1 cellular context compared by ENCODE assay signal in the genomic region with DNA sequence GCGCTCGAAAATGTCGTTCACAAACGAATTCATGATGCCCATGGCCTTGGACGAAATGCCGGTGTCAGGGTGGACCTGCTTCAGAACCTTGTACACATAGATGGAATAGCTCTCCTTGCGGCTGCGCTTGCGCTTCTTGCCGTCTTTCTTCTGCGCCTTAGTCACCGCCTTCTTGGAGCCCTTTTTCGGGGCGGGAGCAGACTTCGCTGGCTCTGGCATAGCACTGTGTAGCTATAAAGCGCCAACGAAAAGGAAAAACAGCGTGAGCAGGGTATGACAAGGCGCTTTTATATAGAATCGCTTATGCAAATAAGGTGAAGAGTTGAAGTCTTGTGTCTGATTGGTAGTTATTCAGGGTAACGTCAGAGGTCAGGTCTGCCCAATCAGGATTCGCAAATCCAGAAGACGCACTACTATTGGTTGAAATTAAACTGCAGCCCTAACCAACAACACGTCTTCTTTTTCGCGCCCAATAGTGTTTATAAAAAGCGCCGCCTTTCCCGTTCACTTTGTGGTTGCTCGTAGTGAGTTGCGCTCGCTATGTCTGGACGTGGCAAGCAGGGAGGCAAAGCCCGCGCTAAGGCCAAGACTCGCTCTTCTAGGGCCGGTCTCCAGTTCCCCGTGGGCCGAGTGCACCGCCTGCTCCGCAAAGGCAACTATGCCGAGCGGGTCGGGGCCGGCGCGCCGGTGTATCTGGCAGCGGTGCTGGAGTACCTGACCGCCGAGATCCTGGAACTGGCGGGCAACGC.
TF ChIP-seq lines count a peak whose summit lies in the region.

No MANE protein-coding gene starts in this region.

TF ChIP-seq in HepG2, 621 proteins besides CTCF, POLR2A, EP300 and RAD21 (continued from another document and continues in another):
- TF ChIP-seq, protein P1, sequence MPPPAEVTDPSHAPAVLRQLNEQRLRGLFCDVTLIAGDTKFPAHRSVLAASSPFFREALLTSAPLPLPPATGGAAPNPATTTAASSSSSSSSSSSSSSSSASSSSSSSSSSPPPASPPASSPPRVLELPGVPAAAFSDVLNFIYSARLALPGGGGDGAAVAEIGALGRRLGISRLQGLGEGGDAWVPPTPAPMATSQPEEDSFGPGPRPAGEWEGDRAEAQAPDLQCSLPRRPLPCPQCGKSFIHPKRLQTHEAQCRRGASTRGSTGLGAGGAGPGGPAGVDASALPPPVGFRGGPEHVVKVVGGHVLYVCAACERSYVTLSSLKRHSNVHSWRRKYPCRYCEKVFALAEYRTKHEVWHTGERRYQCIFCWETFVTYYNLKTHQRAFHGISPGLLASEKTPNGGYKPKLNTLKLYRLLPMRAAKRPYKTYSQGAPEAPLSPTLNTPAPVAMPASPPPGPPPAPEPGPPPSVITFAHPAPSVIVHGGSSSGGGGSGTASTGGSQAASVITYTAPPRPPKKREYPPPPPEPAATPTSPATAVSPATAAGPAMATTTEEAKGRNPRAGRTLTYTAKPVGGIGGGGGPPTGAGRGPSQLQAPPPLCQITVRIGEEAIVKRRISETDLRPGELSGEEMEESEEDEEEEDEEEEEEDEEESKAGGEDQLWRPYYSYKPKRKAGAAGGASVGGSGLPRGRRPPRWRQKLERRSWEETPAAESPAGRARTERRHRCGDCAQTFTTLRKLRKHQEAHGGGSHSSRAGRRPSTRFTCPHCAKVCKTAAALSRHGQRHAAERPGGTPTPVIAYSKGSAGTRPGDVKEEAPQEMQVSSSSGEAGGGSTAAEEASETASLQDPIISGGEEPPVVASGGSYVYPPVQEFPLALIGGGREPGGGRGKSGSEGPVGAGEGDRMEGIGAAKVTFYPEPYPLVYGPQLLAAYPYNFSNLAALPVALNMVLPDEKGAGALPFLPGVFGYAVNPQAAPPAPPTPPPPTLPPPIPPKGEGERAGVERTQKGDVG (CRISPR knock-in tag; IDR thresholded peaks at IDR 0.05; ENCODE audit: borderline replicate concordance) = no peak
- TF ChIP-seq, protein P2, sequence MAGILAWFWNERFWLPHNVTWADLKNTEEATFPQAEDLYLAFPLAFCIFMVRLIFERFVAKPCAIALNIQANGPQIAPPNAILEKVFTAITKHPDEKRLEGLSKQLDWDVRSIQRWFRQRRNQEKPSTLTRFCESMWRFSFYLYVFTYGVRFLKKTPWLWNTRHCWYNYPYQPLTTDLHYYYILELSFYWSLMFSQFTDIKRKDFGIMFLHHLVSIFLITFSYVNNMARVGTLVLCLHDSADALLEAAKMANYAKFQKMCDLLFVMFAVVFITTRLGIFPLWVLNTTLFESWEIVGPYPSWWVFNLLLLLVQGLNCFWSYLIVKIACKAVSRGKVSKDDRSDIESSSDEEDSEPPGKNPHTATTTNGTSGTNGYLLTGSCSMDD (CRISPR knock-in tag; IDR thresholded peaks at IDR 0.05) = no peak
- TF ChIP-seq SNAPC2 (CRISPR knock-in tag; IDR thresholded peaks at IDR 0.05) = peak; percentile 48; the same call in 1 of the 2 replicates
- TF ChIP-seq ZNF841 (CRISPR knock-in tag; IDR thresholded peaks at IDR 0.05; ENCODE audit: borderline replicate concordance) = no peak
- TF ChIP-seq, protein P3, sequence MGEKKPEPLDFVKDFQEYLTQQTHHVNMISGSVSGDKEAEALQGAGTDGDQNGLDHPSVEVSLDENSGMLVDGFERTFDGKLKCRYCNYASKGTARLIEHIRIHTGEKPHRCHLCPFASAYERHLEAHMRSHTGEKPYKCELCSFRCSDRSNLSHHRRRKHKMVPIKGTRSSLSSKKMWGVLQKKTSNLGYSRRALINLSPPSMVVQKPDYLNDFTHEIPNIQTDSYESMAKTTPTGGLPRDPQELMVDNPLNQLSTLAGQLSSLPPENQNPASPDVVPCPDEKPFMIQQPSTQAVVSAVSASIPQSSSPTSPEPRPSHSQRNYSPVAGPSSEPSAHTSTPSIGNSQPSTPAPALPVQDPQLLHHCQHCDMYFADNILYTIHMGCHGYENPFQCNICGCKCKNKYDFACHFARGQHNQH (CRISPR knock-in tag; IDR thresholded peaks at IDR 0.05) = 0 out of 2 replicates have a peak, but pooled peaks have one; percentile 16
- no peak for TF ChIP-seq CAMTA2 (CRISPR knock-in tag; IDR thresholded peaks at IDR 0.05; ENCODE audit: borderline replicate concordance)
- TF ChIP-seq NFRKB (IDR thresholded peaks at IDR 0.05) = no peak
- peak; percentile 70 for TF ChIP-seq U2AF1 (optimal IDR thresholded peaks at IDR 0.05; ENCODE audit: low read depth, low read length)
- TF ChIP-seq, protein P4, sequence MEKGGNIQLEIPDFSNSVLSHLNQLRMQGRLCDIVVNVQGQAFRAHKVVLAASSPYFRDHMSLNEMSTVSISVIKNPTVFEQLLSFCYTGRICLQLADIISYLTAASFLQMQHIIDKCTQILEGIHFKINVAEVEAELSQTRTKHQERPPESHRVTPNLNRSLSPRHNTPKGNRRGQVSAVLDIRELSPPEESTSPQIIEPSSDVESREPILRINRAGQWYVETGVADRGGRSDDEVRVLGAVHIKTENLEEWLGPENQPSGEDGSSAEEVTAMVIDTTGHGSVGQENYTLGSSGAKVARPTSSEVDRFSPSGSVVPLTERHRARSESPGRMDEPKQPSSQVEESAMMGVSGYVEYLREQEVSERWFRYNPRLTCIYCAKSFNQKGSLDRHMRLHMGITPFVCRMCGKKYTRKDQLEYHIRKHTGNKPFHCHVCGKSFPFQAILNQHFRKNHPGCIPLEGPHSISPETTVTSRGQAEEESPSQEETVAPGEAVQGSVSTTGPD (CRISPR knock-in tag; IDR thresholded peaks at IDR 0.05) = no peak
- TF ChIP-seq TAF15 (IDR thresholded peaks at IDR 0.05; ENCODE audit: low read depth, low read length, poor library complexity, severe bottlenecking) = peak; percentile 80
- TF ChIP-seq, protein P5, sequence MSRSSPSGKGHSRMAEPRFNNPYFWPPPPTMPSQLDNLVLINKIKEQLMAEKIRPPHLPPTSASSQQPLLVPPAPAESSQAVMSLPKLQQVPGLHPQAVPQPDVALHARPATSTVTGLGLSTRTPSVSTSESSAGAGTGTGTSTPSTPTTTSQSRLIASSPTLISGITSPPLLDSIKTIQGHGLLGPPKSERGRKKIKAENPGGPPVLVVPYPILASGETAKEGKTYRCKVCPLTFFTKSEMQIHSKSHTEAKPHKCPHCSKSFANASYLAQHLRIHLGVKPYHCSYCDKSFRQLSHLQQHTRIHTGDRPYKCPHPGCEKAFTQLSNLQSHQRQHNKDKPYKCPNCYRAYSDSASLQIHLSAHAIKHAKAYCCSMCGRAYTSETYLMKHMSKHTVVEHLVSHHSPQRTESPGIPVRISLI (CRISPR knock-in tag; IDR thresholded peaks at IDR 0.05; ENCODE audit: borderline replicate concordance) = no peak
- TF ChIP-seq ZBTB38 (CRISPR knock-in tag; IDR thresholded peaks at IDR 0.05) = no peak; the same call in 1 of the 2 replicates
- no peak for TF ChIP-seq HOXA9 (CRISPR knock-in tag; IDR thresholded peaks at IDR 0.05; ENCODE audit: borderline replicate concordance)
- no peak for TF ChIP-seq MATR3 (CRISPR knock-in tag; IDR thresholded peaks at IDR 0.05)
- TF ChIP-seq SRSF9 (IDR thresholded peaks at IDR 0.05; ENCODE audit: borderline replicate concordance, insufficient read depth, low read depth, low read length, poor library complexity, severe bottlenecking) = no peak
- TF ChIP-seq ZNF569 (CRISPR knock-in tag; IDR thresholded peaks at IDR 0.05; ENCODE audit: borderline replicate concordance) = no peak
- no peak for TF ChIP-seq ZNF619 (CRISPR knock-in tag; IDR thresholded peaks at IDR 0.05)
- TF ChIP-seq ZFP62 (CRISPR knock-in tag; IDR thresholded peaks at IDR 0.05) = no peak
- no peak for TF ChIP-seq GABPA (IDR thresholded peaks at IDR 0.05; ENCODE audit: low read depth, low read length)
- TF ChIP-seq GABPA (CRISPR knock-in tag; IDR thresholded peaks at IDR 0.05; ENCODE audit: low read depth) = no peak
- TF ChIP-seq, protein P6, sequence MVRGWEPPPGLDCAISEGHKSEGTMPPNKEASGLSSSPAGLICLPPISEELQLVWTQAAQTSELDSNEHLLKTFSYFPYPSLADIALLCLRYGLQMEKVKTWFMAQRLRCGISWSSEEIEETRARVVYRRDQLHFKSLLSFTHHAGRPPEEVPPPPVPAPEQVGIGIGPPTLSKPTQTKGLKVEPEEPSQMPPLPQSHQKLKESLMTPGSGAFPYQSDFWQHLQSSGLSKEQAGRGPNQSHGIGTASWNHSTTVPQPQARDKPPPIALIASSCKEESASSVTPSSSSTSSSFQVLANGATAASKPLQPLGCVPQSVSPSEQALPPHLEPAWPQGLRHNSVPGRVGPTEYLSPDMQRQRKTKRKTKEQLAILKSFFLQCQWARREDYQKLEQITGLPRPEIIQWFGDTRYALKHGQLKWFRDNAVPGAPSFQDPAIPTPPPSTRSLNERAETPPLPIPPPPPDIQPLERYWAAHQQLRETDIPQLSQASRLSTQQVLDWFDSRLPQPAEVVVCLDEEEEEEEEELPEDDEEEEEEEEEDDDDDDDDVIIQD (CRISPR knock-in tag; IDR thresholded peaks at IDR 0.05; ENCODE audit: low read depth) = no peak
- no peak for TF ChIP-seq NFE2L1 (CRISPR knock-in tag; IDR thresholded peaks at IDR 0.05; ENCODE audit: borderline replicate concordance)
- TF ChIP-seq, protein P7, sequence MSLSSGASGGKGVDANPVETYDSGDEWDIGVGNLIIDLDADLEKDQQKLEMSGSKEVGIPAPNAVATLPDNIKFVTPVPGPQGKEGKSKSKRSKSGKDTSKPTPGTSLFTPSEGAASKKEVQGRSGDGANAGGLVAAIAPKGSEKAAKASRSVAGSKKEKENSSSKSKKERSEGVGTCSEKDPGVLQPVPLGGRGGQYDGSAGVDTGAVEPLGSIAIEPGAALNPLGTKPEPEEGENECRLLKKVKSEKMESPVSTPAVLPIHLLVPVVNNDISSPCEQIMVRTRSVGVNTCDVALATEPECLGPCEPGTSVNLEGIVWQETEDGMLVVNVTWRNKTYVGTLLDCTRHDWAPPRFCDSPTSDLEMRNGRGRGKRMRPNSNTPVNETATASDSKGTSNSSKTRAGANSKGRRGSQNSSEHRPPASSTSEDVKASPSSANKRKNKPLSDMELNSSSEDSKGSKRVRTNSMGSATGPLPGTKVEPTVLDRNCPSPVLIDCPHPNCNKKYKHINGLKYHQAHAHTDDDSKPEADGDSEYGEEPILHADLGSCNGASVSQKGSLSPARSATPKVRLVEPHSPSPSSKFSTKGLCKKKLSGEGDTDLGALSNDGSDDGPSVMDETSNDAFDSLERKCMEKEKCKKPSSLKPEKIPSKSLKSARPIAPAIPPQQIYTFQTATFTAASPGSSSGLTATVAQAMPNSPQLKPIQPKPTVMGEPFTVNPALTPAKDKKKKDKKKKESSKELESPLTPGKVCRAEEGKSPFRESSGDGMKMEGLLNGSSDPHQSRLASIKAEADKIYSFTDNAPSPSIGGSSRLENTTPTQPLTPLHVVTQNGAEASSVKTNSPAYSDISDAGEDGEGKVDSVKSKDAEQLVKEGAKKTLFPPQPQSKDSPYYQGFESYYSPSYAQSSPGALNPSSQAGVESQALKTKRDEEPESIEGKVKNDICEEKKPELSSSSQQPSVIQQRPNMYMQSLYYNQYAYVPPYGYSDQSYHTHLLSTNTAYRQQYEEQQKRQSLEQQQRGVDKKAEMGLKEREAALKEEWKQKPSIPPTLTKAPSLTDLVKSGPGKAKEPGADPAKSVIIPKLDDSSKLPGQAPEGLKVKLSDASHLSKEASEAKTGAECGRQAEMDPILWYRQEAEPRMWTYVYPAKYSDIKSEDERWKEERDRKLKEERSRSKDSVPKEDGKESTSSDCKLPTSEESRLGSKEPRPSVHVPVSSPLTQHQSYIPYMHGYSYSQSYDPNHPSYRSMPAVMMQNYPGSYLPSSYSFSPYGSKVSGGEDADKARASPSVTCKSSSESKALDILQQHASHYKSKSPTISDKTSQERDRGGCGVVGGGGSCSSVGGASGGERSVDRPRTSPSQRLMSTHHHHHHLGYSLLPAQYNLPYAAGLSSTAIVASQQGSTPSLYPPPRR (CRISPR knock-in tag; IDR thresholded peaks at IDR 0.05; ENCODE audit: borderline replicate concordance) = no peak
- TF ChIP-seq, protein P8, sequence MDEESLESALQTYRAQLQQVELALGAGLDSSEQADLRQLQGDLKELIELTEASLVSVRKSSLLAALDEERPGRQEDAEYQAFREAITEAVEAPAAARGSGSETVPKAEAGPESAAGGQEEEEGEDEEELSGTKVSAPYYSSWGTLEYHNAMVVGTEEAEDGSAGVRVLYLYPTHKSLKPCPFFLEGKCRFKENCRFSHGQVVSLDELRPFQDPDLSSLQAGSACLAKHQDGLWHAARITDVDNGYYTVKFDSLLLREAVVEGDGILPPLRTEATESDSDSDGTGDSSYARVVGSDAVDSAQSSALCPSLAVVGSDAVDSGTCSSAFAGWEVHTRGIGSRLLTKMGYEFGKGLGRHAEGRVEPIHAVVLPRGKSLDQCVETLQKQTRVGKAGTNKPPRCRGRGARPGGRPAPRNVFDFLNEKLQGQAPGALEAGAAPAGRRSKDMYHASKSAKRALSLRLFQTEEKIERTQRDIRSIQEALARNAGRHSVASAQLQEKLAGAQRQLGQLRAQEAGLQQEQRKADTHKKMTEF (CRISPR knock-in tag; IDR thresholded peaks at IDR 0.05) = no peak
- TF ChIP-seq ZNF143 (CRISPR knock-in tag; IDR thresholded peaks at IDR 0.05) = peak; percentile 13; the same call in 1 of the 2 replicates
- TF ChIP-seq, protein P9, sequence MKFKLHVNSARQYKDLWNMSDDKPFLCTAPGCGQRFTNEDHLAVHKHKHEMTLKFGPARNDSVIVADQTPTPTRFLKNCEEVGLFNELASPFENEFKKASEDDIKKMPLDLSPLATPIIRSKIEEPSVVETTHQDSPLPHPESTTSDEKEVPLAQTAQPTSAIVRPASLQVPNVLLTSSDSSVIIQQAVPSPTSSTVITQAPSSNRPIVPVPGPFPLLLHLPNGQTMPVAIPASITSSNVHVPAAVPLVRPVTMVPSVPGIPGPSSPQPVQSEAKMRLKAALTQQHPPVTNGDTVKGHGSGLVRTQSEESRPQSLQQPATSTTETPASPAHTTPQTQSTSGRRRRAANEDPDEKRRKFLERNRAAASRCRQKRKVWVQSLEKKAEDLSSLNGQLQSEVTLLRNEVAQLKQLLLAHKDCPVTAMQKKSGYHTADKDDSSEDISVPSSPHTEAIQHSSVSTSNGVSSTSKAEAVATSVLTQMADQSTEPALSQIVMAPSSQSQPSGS (CRISPR knock-in tag; IDR thresholded peaks at IDR 0.05) = no peak
- peak; percentile 78 for TF ChIP-seq MED8 (CRISPR knock-in tag; IDR thresholded peaks at IDR 0.05; ENCODE audit: insufficient replicate concordance)
- TF ChIP-seq ZNF20 (CRISPR knock-in tag; IDR thresholded peaks at IDR 0.05) = no peak
- no peak for TF ChIP-seq ZNF12 (CRISPR knock-in tag; IDR thresholded peaks at IDR 0.05)
- TF ChIP-seq ZFY (CRISPR knock-in tag; IDR thresholded peaks at IDR 0.05) = peak; percentile 36; the same call in 1 of the 2 replicates
- TF ChIP-seq ZFP41 (CRISPR knock-in tag; IDR thresholded peaks at IDR 0.05; ENCODE audit: borderline replicate concordance) = no peak
- TF ChIP-seq, protein P10, sequence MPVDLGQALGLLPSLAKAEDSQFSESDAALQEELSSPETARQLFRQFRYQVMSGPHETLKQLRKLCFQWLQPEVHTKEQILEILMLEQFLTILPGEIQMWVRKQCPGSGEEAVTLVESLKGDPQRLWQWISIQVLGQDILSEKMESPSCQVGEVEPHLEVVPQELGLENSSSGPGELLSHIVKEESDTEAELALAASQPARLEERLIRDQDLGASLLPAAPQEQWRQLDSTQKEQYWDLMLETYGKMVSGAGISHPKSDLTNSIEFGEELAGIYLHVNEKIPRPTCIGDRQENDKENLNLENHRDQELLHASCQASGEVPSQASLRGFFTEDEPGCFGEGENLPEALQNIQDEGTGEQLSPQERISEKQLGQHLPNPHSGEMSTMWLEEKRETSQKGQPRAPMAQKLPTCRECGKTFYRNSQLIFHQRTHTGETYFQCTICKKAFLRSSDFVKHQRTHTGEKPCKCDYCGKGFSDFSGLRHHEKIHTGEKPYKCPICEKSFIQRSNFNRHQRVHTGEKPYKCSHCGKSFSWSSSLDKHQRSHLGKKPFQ (CRISPR knock-in tag; IDR thresholded peaks at IDR 0.05; ENCODE audit: insufficient replicate concordance) = no peak
